Comparison of ENCODE assay signal across 8 cellular contexts in the genomic region with DNA sequence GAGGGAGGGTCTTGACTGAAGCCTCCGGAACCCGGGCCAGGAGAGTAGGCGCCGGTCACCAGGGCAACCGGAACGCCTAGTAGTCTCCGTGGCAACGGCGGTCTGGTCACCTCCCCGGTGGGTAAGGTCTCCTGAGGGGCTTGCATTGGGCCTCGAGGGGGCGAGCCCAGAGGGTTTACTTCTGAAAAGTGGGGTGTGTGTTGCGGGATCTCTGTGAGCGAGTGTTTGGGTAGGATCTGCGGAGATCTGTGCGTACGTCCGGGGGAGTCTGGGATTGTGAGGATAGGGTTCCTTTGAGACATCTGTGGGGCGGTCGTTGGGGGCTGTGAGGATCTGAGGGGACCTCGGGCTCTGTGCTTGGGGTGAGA. TPM values are rescaled to one million over a fixed set of nuclear protein-coding genes. Genes with fewer than 3 reads are reported as not detected.
DNase-seq lines count a peak whose midpoint lies in the region; ATAC-seq lines count a peak whose summit lies in the region.

TSS of gene FAM221B (minus strand) at position 17 of the 368 bp plus-strand sequence. CDS start 2,571 bp downstream, outside the sequence.

- H3K4me1 ChIP-seq in ectodermal cell (ENCODE audit: control insufficient read depth, insufficient read depth, low read length), result peaks cover 10% of the 10 kb centered on the region
- peaks cover 4 to 14% of the 10 kb centered on the region in 2 donors for H3K4me1 ChIP-seq in naive thymus-derived CD4-positive, alpha-beta T cell (ENCODE audit: control insufficient read depth in 2 of 2, insufficient read depth in 2 of 2, low read length in 2 of 2)

- WGBS in ectodermal cell, 2 experiments, result 7 to 12% methylated on average over 21 of the region's 21 CpGs

- CTCF ChIA-PET in naive thymus-derived CD4-positive, alpha-beta T cell (lab: Charles Lee), result interaction anchor here (0.5 to 1.7 kb wide), 3 partner anchors 14 to 60 kb away, joined by 3 to 6 read pairs (median 4); partner anchors contain the start of gene HINT2

- no peak for ATAC-seq in naive thymus-derived CD4-positive, alpha-beta T cell

- peak within 1 kb of the TSS; percentile 84 to 100 (median 94) for H3K4me3 Mint-ChIP-seq in naive thymus-derived CD4-positive, alpha-beta T cell

- no peaks in the 10 kb centered on the region for H3K36me3 Mint-ChIP-seq in naive thymus-derived CD4-positive, alpha-beta T cell

- POLR2A ChIA-PET in naive thymus-derived CD4-positive, alpha-beta T cell (lab: Charles Lee), result interaction anchor here (0.5 to 2.3 kb wide), 5 partner anchors 14 to 218 kb away, joined by 3 to 18 read pairs (median 3); partner anchors contain the start of gene SPAG8

- H3K9me3 Mint-ChIP-seq in naive thymus-derived CD4-positive, alpha-beta T cell, result no peaks in the 10 kb centered on the region

- peak within 1 kb of the TSS; percentile 63 for H3K4me3 ChIP-seq in ectodermal cell (ENCODE audit: insufficient read depth, low read depth, low read length)
- peak within 1 kb of the TSS; percentile 88 for H3K4me3 ChIP-seq in naive thymus-derived CD4-positive, alpha-beta T cell (ENCODE audit: low read length)

- peak within 1 kb of the TSS; percentile 68 for H3K27ac ChIP-seq in ectodermal cell (ENCODE audit: insufficient read depth, low read depth, low read length, poor library complexity, severe bottlenecking)
- peak within 1 kb of the TSS; percentile 94 for H3K27ac ChIP-seq in naive thymus-derived CD4-positive, alpha-beta T cell (ENCODE audit: low read depth, low read length)

- peaks cover 0 to 5% (median 0%) of the 10 kb centered on the region in 5 donors for H3K27me3 Mint-ChIP-seq in naive thymus-derived CD4-positive, alpha-beta T cell

- H3K36me3 ChIP-seq in ectodermal cell (ENCODE audit: control insufficient read depth, insufficient read depth, low read length), result no peaks in the 10 kb centered on the region
- no peaks in the 10 kb centered on the region for H3K36me3 ChIP-seq in naive thymus-derived CD4-positive, alpha-beta T cell (ENCODE audit: control insufficient read depth in 2 of 3, insufficient read depth in 3 of 3, low read length in 3 of 3)

- no peaks in the 10 kb centered on the region for H3K9me3 ChIP-seq in ectodermal cell (ENCODE audit: control insufficient read depth, low read length)
- no peaks in the 10 kb centered on the region for H3K9me3 ChIP-seq in naive thymus-derived CD4-positive, alpha-beta T cell (ENCODE audit: control insufficient read depth in 2 of 3, low read length in 3 of 3)

- peak; percentile 16 for DNase-seq in stimulated activated CD4-positive, alpha-beta T cell treated with anti-CD3 and anti-CD28 coated beads, Interleukin-12 subunit alpha, Interleukin-12 subunit beta, amount 100 ng/mL, for 4 hours
- no peak for DNase-seq in stimulated activated CD4-positive, alpha-beta T cell treated with anti-CD3 and anti-CD28 coated beads, Interleukin-1b, Interleukin-23, amount 100 ng/mL, for 48 hours
- DNase-seq in RPMI8226 (peak; percentile 14), midbrain (lab: John Stamatoyannopoulos, UW) (no peak), AML-193 (lab: John Stamatoyannopoulos, UW) (no peak), NCI-H1694 (lab: John Stamatoyannopoulos, UW) (no peak)
- peak in 1 of 9 donors; percentile 52 for DNase-seq in naive thymus-derived CD4-positive, alpha-beta T cell

- H3K4me1 Mint-ChIP-seq in naive thymus-derived CD4-positive, alpha-beta T cell, result peaks cover 25 to 47% (median 40%) of the 10 kb centered on the region in 7 donors

- H3K27me3 ChIP-seq in ectodermal cell (ENCODE audit: control insufficient read depth, insufficient read depth, low read length, poor library complexity, severe bottlenecking), result no peaks in the 10 kb centered on the region
- no peaks in the 10 kb centered on the region for H3K27me3 ChIP-seq in naive thymus-derived CD4-positive, alpha-beta T cell (ENCODE audit: control insufficient read depth in 2 of 2, insufficient read depth in 2 of 2, low read length in 2 of 2)

- peak within 1 kb of the TSS; percentile 91 to 99 (median 94) for H3K27ac Mint-ChIP-seq in naive thymus-derived CD4-positive, alpha-beta T cell

- intact Hi-C loops in naive thymus-derived CD4-positive, alpha-beta T cell (cut with micrococcal nuclease), result loop anchor here (1.0 to 5.0 kb wide), 7 partner anchors 13 to 364 kb away; partner anchors contain the start of genes HINT2 (in 2 of the 2) and CLTA (in 1 of the 2)

RNA-seq across cellular contexts. Expression of gene FAM221B, which starts in this region (rescaled TPM):
- not detected for polyA plus RNA-seq in ectodermal cell (2013, experiment 1 of 4)
- polyA plus RNA-seq in ectodermal cell (2013, experiment 2 of 4), result 0.39 TPM
- 0.80 TPM for polyA plus RNA-seq in ectodermal cell (2013, experiment 3 of 4)
- 0.45 TPM for polyA plus RNA-seq in ectodermal cell (2013, experiment 4 of 4)
- under 1 TPM in 1 of 5 experiments, not detected in 4; 0.32 TPM for total RNA-seq in naive thymus-derived CD4-positive, alpha-beta T cell
- polyA plus RNA-seq in naive thymus-derived CD4-positive, alpha-beta T cell, result not detected

Comparison
In these comparisons a context has a peak if more than half of its experiments do, and no peak if none do; other contexts are left out.
1. DNase-seq: peak in stimulated activated CD4-positive, alpha-beta T cell treated with anti-CD3 and anti-CD28 coated beads, Interleukin-12 subunit alpha, Interleukin-12 subunit beta, amount 100 ng/mL, for 4 hours (single experiment) and RPMI8226 (single experiment); none in stimulated activated CD4-positive, alpha-beta T cell treated with anti-CD3 and anti-CD28 coated beads, Interleukin-1b, Interleukin-23, amount 100 ng/mL, for 48 hours (single experiment), midbrain (single experiment), AML-193 (0 of 2) and NCI-H1694 (single experiment).